Comparison of ENCODE assay signal across 16 cellular contexts in the genomic region with DNA sequence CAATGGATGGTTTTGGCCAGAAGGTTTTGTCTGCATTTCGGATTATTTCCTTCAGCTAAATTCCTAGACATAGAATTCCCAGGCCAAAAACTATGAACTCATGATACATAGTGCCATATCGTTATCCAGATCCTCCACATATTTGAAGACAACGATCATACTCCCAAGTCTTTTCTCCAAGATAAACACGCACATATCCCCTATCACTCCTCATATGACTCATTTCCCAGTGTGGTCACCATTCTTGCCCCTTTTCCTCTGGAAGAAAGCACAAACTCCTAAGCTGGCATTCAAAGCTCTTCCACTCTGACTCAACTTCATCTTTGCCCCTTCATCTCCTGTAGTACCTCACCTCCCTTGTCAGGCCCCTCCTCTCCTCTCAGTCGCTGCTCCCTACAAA.
DNase-seq lines count a peak whose midpoint lies in the region; ATAC-seq and TF ChIP-seq lines count a peak whose summit lies in the region.
"Had no signal": no experiment of that assay in that cellular context is flagged by ENCODE, and none has a peak within 500 bp of the region (broad histone marks: within the 10 kb centered on the region; RNA-seq: fewer than 3 reads in every experiment).

No MANE protein-coding gene starts in this region.

- no peak overlapping the region for H2BK120ac ChIP-seq in mesenchymal stem cell (ENCODE audit: low read depth, low read length)

- POLR2A ChIA-PET in CD4-positive, alpha-beta T cell (lab: Charles Lee), result no interaction called here

- H3K27me3 ChIP-seq in brain microvascular endothelial cell (replicated peaks) (no peaks in the 10 kb centered on the region), mesenchymal stem cell (ENCODE audit: control insufficient read depth in 1 of 2, insufficient read depth in 1 of 2, low read length in 2 of 2) (no peaks in the 10 kb centered on the region)
- H3K27me3 ChIP-seq in CD4-positive, alpha-beta T cell (ENCODE audit: control insufficient read depth, insufficient read depth, low read length), result no peaks in the 10 kb centered on the region
- H3K27me3 ChIP-seq: BLaER1, esophagus muscularis mucosa had no signal

- peak overlapping the region; percentile 3 to 59 for H2BK12ac ChIP-seq in mesenchymal stem cell (ENCODE audit: low read length in 2 of 2)

- H3K36me3 Mint-ChIP-seq in activated T-cell treated with anti-CD3 and anti-CD28 coated beads, Interleukin-2, amount 50 U/mL, for 4 hours (ENCODE audit: insufficient read depth), result no peaks in the 10 kb centered on the region
- H3K36me3 Mint-ChIP-seq in CD4-positive, alpha-beta T cell (ENCODE audit: low read depth), result no peaks in the 10 kb centered on the region
- H3K36me3 Mint-ChIP-seq: WTC11 had no signal

- in situ Hi-C loops in brain microvascular endothelial cell (cut with HindIII; ENCODE audit: low pct_ligation_motif_present, low sequenced_read_pairs), result no loop called here

- TF ChIP-seq CTCF in brain microvascular endothelial cell (IDR thresholded peaks at IDR 0.05; ENCODE audit: low read depth, low read length, missing control alignments), result no peak
- no peak for TF ChIP-seq CTCF in CD4-positive, alpha-beta T cell (IDR thresholded peaks at IDR 0.05)

- H3K9me3 ChIP-seq in mesenchymal stem cell (ENCODE audit: control insufficient read depth, low read length), result no peaks in the 10 kb centered on the region
- H3K9me3 ChIP-seq in CD4-positive, alpha-beta T cell (ENCODE audit: control insufficient read depth, low read length), result no peaks in the 10 kb centered on the region
- H3K9me3 ChIP-seq: BLaER1, esophagus muscularis mucosa had no signal

- H4K8ac ChIP-seq in mesenchymal stem cell (ENCODE audit: low read length), result no peak overlapping the region

- peak overlapping the region; percentile 75 for H4K91ac ChIP-seq in mesenchymal stem cell (ENCODE audit: low read length)

- H3K4ac ChIP-seq in mesenchymal stem cell (ENCODE audit: low read depth in 1 of 2, low read length in 2 of 2), result no peak overlapping the region

- H3K79me1 ChIP-seq in mesenchymal stem cell (replicated peaks; ENCODE audit: low read length, poor library complexity, severe bottlenecking), result no peaks in the 10 kb centered on the region

- no peak overlapping the region for H3K23ac ChIP-seq in mesenchymal stem cell (ENCODE audit: low read length in 2 of 2)

- intact Hi-C loops in CD4-positive, alpha-beta T cell (cut with DNase I, micrococcal nuclease), result no loop called here

- 8% methylated on average over 5 of the region's 5 CpGs for WGBS in mesenchymal stem cell

- CTCF ChIA-PET in CD4-positive, alpha-beta T cell (lab: Charles Lee), result no interaction called here

- H3K27ac ChIP-seq in brain microvascular endothelial cell, result no peak overlapping the region
- H3K27ac ChIP-seq in mesenchymal stem cell (ENCODE audit: low read length, poor library complexity, severe bottlenecking), result no peak overlapping the region
- no peak overlapping the region for H3K27ac ChIP-seq in CD4-positive, alpha-beta T cell (ENCODE audit: low read depth, low read length)
- H3K27ac ChIP-seq: BLaER1, esophagus muscularis mucosa had no signal

- H2BK15ac ChIP-seq in mesenchymal stem cell (ENCODE audit: low read depth, poor library complexity, severe bottlenecking), result no peak overlapping the region

- no peak overlapping the region for H3K14ac ChIP-seq in mesenchymal stem cell (ENCODE audit: low read length in 2 of 2)

- no peak overlapping the region for H3K9ac ChIP-seq in mesenchymal stem cell (ENCODE audit: low read length)
- H3K9ac ChIP-seq: BLaER1 had no signal

- H2AK5ac ChIP-seq in mesenchymal stem cell (ENCODE audit: low read length, severe bottlenecking), result no peak overlapping the region

- H3K4me3 ChIP-seq in brain microvascular endothelial cell (ENCODE audit: low read depth, low read length), result no peak overlapping the region
- no peak overlapping the region for H3K4me3 ChIP-seq in mesenchymal stem cell (ENCODE audit: insufficient read depth in 1 of 2, low read depth in 1 of 2, low read length in 2 of 2)
- H3K4me3 ChIP-seq: BLaER1, esophagus muscularis mucosa had no signal

- no peak overlapping the region for H3K4me2 ChIP-seq in mesenchymal stem cell (ENCODE audit: low read length, poor library complexity, severe bottlenecking)
- H3K4me2 ChIP-seq: BLaER1 had no signal

- no peaks in the 10 kb centered on the region for H3K9me3 Mint-ChIP-seq in activated T-cell treated with anti-CD3 and anti-CD28 coated beads, Interleukin-2, amount 50 U/mL, for 4 hours
- H3K9me3 Mint-ChIP-seq in CD4-positive, alpha-beta T cell, result no peaks in the 10 kb centered on the region
- H3K9me3 Mint-ChIP-seq: WTC11 had no signal

- H3K36me3 ChIP-seq in brain microvascular endothelial cell (replicated peaks) (no peaks in the 10 kb centered on the region), mesenchymal stem cell (ENCODE audit: control insufficient read depth in 1 of 2, insufficient read depth in 2 of 2, low read depth in 1 of 2, low read length in 2 of 2) (no peaks in the 10 kb centered on the region)
- H3K36me3 ChIP-seq: BLaER1, esophagus muscularis mucosa had no signal

- ATAC-seq in activated T-cell treated with anti-CD3 and anti-CD28 coated beads, Interleukin-2, amount 50 U/mL, for 4 hours, result no peak
- no peak for ATAC-seq in CD4-positive, alpha-beta T cell (ENCODE audit: poor library complexity)
- no peak for ATAC-seq in GM21786 (IDR thresholded peaks at IDR 0.05; ENCODE audit: unreplicated experiment)
- ATAC-seq in GM19328 (IDR thresholded peaks at IDR 0.05; ENCODE audit: unreplicated experiment), result no peak
- ATAC-seq: WTC11 had no signal

- no peak overlapping the region for H3K4me3 Mint-ChIP-seq in activated T-cell treated with anti-CD3 and anti-CD28 coated beads, Interleukin-2, amount 50 U/mL, for 4 hours
- H3K4me3 Mint-ChIP-seq in CD4-positive, alpha-beta T cell, result no peak overlapping the region
- H3K4me3 Mint-ChIP-seq: WTC11 had no signal

- H3K4me1 ChIP-seq in mesenchymal stem cell (ENCODE audit: control insufficient read depth, insufficient read depth, low read depth, low read length), result peaks cover 2% of the 10 kb centered on the region
- H3K4me1 ChIP-seq: BLaER1, esophagus muscularis mucosa had no signal

- no peak overlapping the region for H2AFZ ChIP-seq in mesenchymal stem cell (ENCODE audit: low read depth, low read length)

- no peaks in the 10 kb centered on the region for H3K4me1 Mint-ChIP-seq in activated T-cell treated with anti-CD3 and anti-CD28 coated beads, Interleukin-2, amount 50 U/mL, for 4 hours (ENCODE audit: low read depth)
- no peaks in the 10 kb centered on the region for H3K4me1 Mint-ChIP-seq in CD4-positive, alpha-beta T cell (ENCODE audit: low read depth)
- H3K4me1 Mint-ChIP-seq: WTC11 had no signal

- H3K27ac Mint-ChIP-seq in CD4-positive, alpha-beta T cell, result no peak overlapping the region
- H3K27ac Mint-ChIP-seq: WTC11 had no signal

- peak; percentile 51 for DNase-seq in AG08396 (ENCODE audit: low spot score)
- peak; percentile 95 for DNase-seq in HT1080 (ENCODE audit: low read depth)
- DNase-seq in brain microvascular endothelial cell, result peak; percentile 81
- DNase-seq in mesenchymal stem cell, result peak; percentile 89
- DNase-seq in activated T-cell treated with anti-CD3 and anti-CD28 coated beads, Interleukin-2, amount 50 U/mL, for 4 hours, result no peak
- DNase-seq in CD4-positive, alpha-beta T cell, result no peak
- DNase-seq: activated naive CD4-positive, alpha-beta T cell treated with anti-CD3 and anti-CD28 coated beads, Interleukin-2, amount 50 U/mL, for 16 hours; NCI-H1092; NCI-H345; occipital lobe; stimulated activated CD4-positive, alpha-beta T cell treated with anti-CD3 and anti-CD28 coated beads, Interleukin-12 subunit alpha, Interleukin-12 subunit beta, amount 100 ng/mL, for 4 hours had no signal

- H3K27me3 Mint-ChIP-seq in activated T-cell treated with anti-CD3 and anti-CD28 coated beads, Interleukin-2, amount 50 U/mL, for 4 hours (ENCODE audit: low read depth), result no peaks in the 10 kb centered on the region
- H3K27me3 Mint-ChIP-seq in CD4-positive, alpha-beta T cell, result no peaks in the 10 kb centered on the region

- no peak overlapping the region for H2BK5ac ChIP-seq in mesenchymal stem cell (ENCODE audit: low read depth, low read length, poor library complexity, severe bottlenecking)

- H3K18ac ChIP-seq in mesenchymal stem cell (ENCODE audit: low read depth in 1 of 2, low read length in 2 of 2), result no peak overlapping the region

Comparison
In these comparisons a context has a peak if more than half of its experiments do, and no peak if none do; other contexts are left out.
1. DNase-seq: peak in AG08396 (single experiment), HT1080 (single experiment), brain microvascular endothelial cell (single experiment) and mesenchymal stem cell (single experiment); none in activated T-cell treated with anti-CD3 and anti-CD28 coated beads, Interleukin-2, amount 50 U/mL, for 4 hours (single experiment) and CD4-positive, alpha-beta T cell (0 of 10).